ENCODE assay signal across 8 cellular contexts in genomic region chr2:169131587-169132512, GRCh38.
DNase-seq lines count a peak whose midpoint lies in the region; ATAC-seq, FAIRE-seq and TF ChIP-seq lines count a peak whose summit lies in the region.

No MANE protein-coding gene starts in this region.

- no peak overlapping the region for H3K4me3 ChIP-seq in LNCaP clone FGC (ENCODE audit: low read depth, low read length)

- TF ChIP-seq CTCF in LNCaP clone FGC (IDR thresholded peaks at IDR 0.05; ENCODE audit: control insufficient read depth, extremely low read depth, insufficient read depth), result peak; percentile 62

- peak; percentile 1 for DNase-seq in NCI-H146 (lab: John Stamatoyannopoulos, UW)
- DNase-seq in NCI-H146 treated with DMSO at 0.1 percent for 48 hours (lab: John Stamatoyannopoulos, UW; ENCODE audit: unreplicated experiment), result no peak
- peak; percentile 10 for DNase-seq in LNCaP clone FGC (ENCODE audit: low read depth)
- peak; percentile 74 for DNase-seq in germinal center (ENCODE audit: low spot score)
- peak; percentile 49 for DNase-seq in putamen (ENCODE audit: low spot score)

- FAIRE-seq in TTC549 (lab: Jason Lieb, UNC), result peak; percentile 66

- ATAC-seq in GM21529 (IDR thresholded peaks at IDR 0.05; ENCODE audit: unreplicated experiment), result peak; percentile 59
- ATAC-seq in GM19324 (IDR thresholded peaks at IDR 0.05; ENCODE audit: low FRiP score, unreplicated experiment), result no peak
